ENCODE assay signal across 19 cellular contexts in the genomic region with DNA sequence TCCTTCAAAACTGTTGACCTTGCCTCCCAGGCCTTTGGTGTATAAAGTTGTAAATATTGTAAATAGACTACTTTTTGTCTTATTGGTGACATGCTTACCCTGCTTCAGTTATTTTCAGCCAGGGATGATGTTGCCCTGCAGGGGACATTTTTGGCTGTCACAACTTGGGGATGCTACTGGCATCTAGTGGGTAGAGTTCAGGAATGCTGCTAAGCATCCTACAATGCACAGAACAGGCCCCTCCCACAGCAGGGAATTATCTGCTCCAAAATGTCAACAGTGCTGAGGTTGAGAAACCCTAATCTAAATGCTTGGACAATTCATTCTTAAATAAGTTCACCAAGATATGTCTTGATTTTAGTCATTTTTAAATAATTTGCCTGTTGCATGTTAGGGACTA.
DNase-seq lines count a peak whose midpoint lies in the region; ATAC-seq, FAIRE-seq and TF ChIP-seq lines count a peak whose summit lies in the region.
"Had no signal": no experiment of that assay in that cellular context is flagged by ENCODE, and none has a peak within 500 bp of the region (broad histone marks: within the 10 kb centered on the region; RNA-seq: fewer than 3 reads in every experiment).

No MANE protein-coding gene starts in this region.

- H3K18ac ChIP-seq in mesendoderm (ENCODE audit: low read length) = no peak overlapping the region

- H3K4me2 ChIP-seq in DND-41 (ENCODE audit: insufficient read depth, low read length) = no peak overlapping the region
- no peak overlapping the region for H3K4me2 ChIP-seq in mesendoderm (ENCODE audit: low read length)

- H3K4ac ChIP-seq in mesendoderm (ENCODE audit: low read depth, low read length) = no peak overlapping the region

- no peak overlapping the region for H4K8ac ChIP-seq in mesendoderm (ENCODE audit: low read depth, low read length)

- H3K36me3 ChIP-seq in DND-41 (ENCODE audit: insufficient read depth, low read length) (no peaks in the 10 kb centered on the region), mesendoderm (ENCODE audit: control insufficient read depth, insufficient read depth, low read length) (no peaks in the 10 kb centered on the region), Peyer's patch (no peaks in the 10 kb centered on the region)
- H3K36me3 ChIP-seq: adrenal gland, prostate gland, SJSA1, suprapubic skin had no signal

- no peaks in the 10 kb centered on the region for H4K20me1 ChIP-seq in DND-41 (ENCODE audit: insufficient read depth, low read length)

- no peak for TF ChIP-seq POLR2A in Peyer's patch (IDR thresholded peaks at IDR 0.05)

- H3K27me3 ChIP-seq in DND-41 (ENCODE audit: insufficient read depth, low read length, poor library complexity) = no peaks in the 10 kb centered on the region
- H3K27me3 ChIP-seq in mesendoderm (ENCODE audit: insufficient read depth, low read length, poor library complexity) = no peaks in the 10 kb centered on the region
- H3K27me3 ChIP-seq in Peyer's patch = no peaks in the 10 kb centered on the region
- H3K27me3 ChIP-seq: adrenal gland, SJSA1, suprapubic skin had no signal

- H2BK120ac ChIP-seq in mesendoderm (ENCODE audit: low read depth, low read length) = no peak overlapping the region

- H3K9ac ChIP-seq in DND-41 (ENCODE audit: low read depth, low read length) = no peak overlapping the region
- no peak overlapping the region for H3K9ac ChIP-seq in mesendoderm (ENCODE audit: low read length)

- no peak overlapping the region for H3K27ac ChIP-seq in DND-41 (ENCODE audit: low read length)
- H3K27ac ChIP-seq in mesendoderm (ENCODE audit: low read depth, low read length) = no peak overlapping the region
- no peak overlapping the region for H3K27ac ChIP-seq in Peyer's patch
- H3K27ac ChIP-seq: adrenal gland, prostate gland, SJSA1, suprapubic skin had no signal

- ATAC-seq in DND-41 (ENCODE audit: insufficient read depth, low read depth) = no peak

- H3K9me3 ChIP-seq in DND-41 (ENCODE audit: insufficient read depth, low read length, severe bottlenecking) = peaks cover 15% of the 10 kb centered on the region
- peaks cover 0 to 3% (median 0%) of the 10 kb centered on the region in 4 donors for H3K9me3 ChIP-seq in Peyer's patch
- H3K9me3 ChIP-seq: prostate gland, SJSA1, suprapubic skin had no signal

- no peak for FAIRE-seq in urothelium cell line (lab: Jason Lieb, UNC)
- FAIRE-seq: endothelial cell of umbilical vein had no signal

- H2BK5ac ChIP-seq in mesendoderm (ENCODE audit: low read length) = no peak overlapping the region

- H2AFZ ChIP-seq in DND-41 (ENCODE audit: low read depth, low read length) = no peak overlapping the region

- no peak overlapping the region for H3K4me3 ChIP-seq in DND-41 (ENCODE audit: low read depth in 1 of 2, low read length in 2 of 2)
- no peak overlapping the region for H3K4me3 ChIP-seq in LNCaP clone FGC (ENCODE audit: low read depth, low read length)
- no peak overlapping the region for H3K4me3 ChIP-seq in cardiac fibroblast (replicated peaks in 1 of 2; ENCODE audit: low read depth in 2 of 2, low read length in 2 of 2)
- H3K4me3 ChIP-seq in mesendoderm (ENCODE audit: low read length) = no peak overlapping the region
- no peak overlapping the region for H3K4me3 ChIP-seq in Peyer's patch
- H3K4me3 ChIP-seq: adrenal gland, prostate gland, SJSA1, suprapubic skin had no signal

- H3K4me1 ChIP-seq in DND-41 (ENCODE audit: insufficient read depth, low read length) (no peaks in the 10 kb centered on the region), mesendoderm (ENCODE audit: control insufficient read depth, low read depth, low read length) (no peaks in the 10 kb centered on the region), Peyer's patch (no peaks in the 10 kb centered on the region)
- H3K4me1 ChIP-seq: adrenal gland, prostate gland, SJSA1, suprapubic skin had no signal

- H3K79me1 ChIP-seq in mesendoderm (ENCODE audit: low read length) = no peaks in the 10 kb centered on the region

- no peaks in the 10 kb centered on the region for H3K79me2 ChIP-seq in DND-41 (ENCODE audit: insufficient read depth, low read length)
- no peaks in the 10 kb centered on the region for H3K79me2 ChIP-seq in mesendoderm (ENCODE audit: control insufficient read depth, insufficient read depth, low read length)

- no peak overlapping the region for H3K23ac ChIP-seq in mesendoderm (ENCODE audit: low read length)

- TF ChIP-seq CTCF in DND-41 (IDR thresholded peaks at IDR 0.05; ENCODE audit: borderline replicate concordance, extremely low read depth, low read length, poor library complexity, severe bottlenecking) = peak; percentile 13
- 0 out of 2 replicates have a peak, but pooled peaks have one; percentile 14 for TF ChIP-seq CTCF in LNCaP clone FGC (IDR thresholded peaks at IDR 0.05; ENCODE audit: control insufficient read depth, extremely low read depth, insufficient read depth)
- TF ChIP-seq CTCF in cardiac fibroblast (IDR thresholded peaks at IDR 0.05; ENCODE audit: low read depth, low read length) = no peak
- no peak for TF ChIP-seq CTCF in Peyer's patch (IDR thresholded peaks at IDR 0.05)

- H3K56ac ChIP-seq in mesendoderm (ENCODE audit: low read length) = no peak overlapping the region

- no peak overlapping the region for H2BK15ac ChIP-seq in mesendoderm (replicated peaks; ENCODE audit: low read depth)

- no peak overlapping the region for H2AK5ac ChIP-seq in mesendoderm (ENCODE audit: low read length)

- H4K5ac ChIP-seq in mesendoderm (ENCODE audit: low read length) = no peak overlapping the region

- DNase-seq in DND-41 (no peak), LNCaP clone FGC (ENCODE audit: low read depth) (no peak), cardiac fibroblast (ENCODE audit: low read depth in 2 of 2) (peak; percentile 33 to 76), mesendoderm (peak; percentile 64), NCI-H2107 treated with DMSO at 0.1 percent for 48 hours (lab: John Stamatoyannopoulos, UW; ENCODE audit: unreplicated experiment) (no peak), urothelium cell line (ENCODE audit: low spot score) (no peak), Kasumi-1 (lab: John Stamatoyannopoulos, UW) (no peak), Peyer's patch (no peak)
- DNase-seq: activated CD4-positive, alpha-beta T cell treated with anti-CD3 and anti-CD28 coated beads for 1 hour; activated effector memory CD4-positive, alpha-beta T cell treated with Interleukin-2 at 50 U/mL for 16 hours; adrenal gland; COR-L47; MM.1S; NCI-H2029; NCI-H524 had no signal

Comparison
In these comparisons a context has a peak if more than half of its experiments do, and no peak if none do; other contexts are left out.
1. DNase-seq: peak in cardiac fibroblast (2 of 2) and mesendoderm (single experiment); none in DND-41 (single experiment), LNCaP clone FGC (single experiment), NCI-H2107 treated with DMSO at 0.1 percent for 48 hours (single experiment), urothelium cell line (single experiment), Kasumi-1 (0 of 2) and Peyer's patch (0 of 3).
2. CTCF ChIP-seq: peak in DND-41 (single experiment) and LNCaP clone FGC (single experiment); none in cardiac fibroblast (single experiment) and Peyer's patch (0 of 6).